Comparison of ENCODE assay signal across 16 cellular contexts in the genomic region with DNA sequence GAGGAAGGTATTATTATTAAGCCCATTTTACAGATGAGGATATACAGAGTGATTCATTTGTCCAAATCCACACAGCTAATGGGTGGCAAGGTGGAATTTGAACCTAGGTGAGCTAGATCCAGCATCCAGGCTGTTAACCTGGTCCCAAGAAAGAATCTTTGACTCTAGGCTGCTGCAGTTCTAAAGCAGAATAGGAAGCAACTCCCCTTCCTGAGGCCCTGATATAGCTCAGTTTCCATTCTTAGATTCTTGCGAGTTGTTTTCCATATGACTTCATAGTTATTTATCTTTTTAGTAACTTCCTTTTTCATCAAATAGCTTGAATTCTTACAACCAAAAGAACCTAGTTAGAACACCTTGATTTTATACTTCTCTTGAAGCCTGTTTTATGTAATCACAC. TPM values are rescaled to one million over a fixed set of nuclear protein-coding genes. Genes with fewer than 3 reads are reported as not detected.
A peak's percentile ranks its signal among the peaks of the same experiment; 100 is the strongest.
DNase-seq lines count a peak whose midpoint lies in the region; ATAC-seq and TF ChIP-seq lines count a peak whose summit lies in the region.
"Had no signal": no experiment of that assay in that cellular context is flagged by ENCODE, and none has a peak within 500 bp of the region (broad histone marks: within the 10 kb centered on the region; RNA-seq: fewer than 3 reads in every experiment).

No MANE protein-coding gene starts in this region.

- peaks cover 67% of the 10 kb centered on the region for H3K36me3 Mint-ChIP-seq in activated naive CD4-positive, alpha-beta T cell treated with anti-CD3 and anti-CD28 coated beads for 36 hours (ENCODE audit: low read depth)
- peaks cover 65% of the 10 kb centered on the region for H3K36me3 Mint-ChIP-seq in T-cell
- peaks cover 88% of the 10 kb centered on the region for H3K36me3 Mint-ChIP-seq in central memory CD8-positive, alpha-beta T cell (ENCODE audit: insufficient read depth)
- H3K36me3 Mint-ChIP-seq in H9 (ENCODE audit: insufficient read depth in 1 of 3, low read depth in 3 of 3), result peaks cover 5 to 54% (median 11%) of the 10 kb centered on the region in 3 experiments; a peak in 6 of 7 replicates

- no peak overlapping the region for H2BK15ac ChIP-seq in H9 (ENCODE audit: low read depth, low read length)

- no peak overlapping the region for H3K9ac ChIP-seq in H9 (ENCODE audit: extremely low read depth, insufficient read length, low read length)

- CTCF ChIA-PET in activated naive CD4-positive, alpha-beta T cell treated with anti-CD3 and anti-CD28 coated beads for 36 hours (lab: Charles Lee), result interaction anchor here (0.6 to 3.8 kb wide), 7 partner anchors 9 to 296 kb away, joined by 4 to 32 read pairs (median 7); no protein-coding TSS in a partner anchor
- CTCF ChIA-PET in T-cell (lab: Charles Lee), result interaction anchor here (0.5 to 2.6 kb wide), 9 partner anchors 11 to 173 kb away, joined by 3 to 23 read pairs (median 4); no protein-coding TSS in a partner anchor

- H3T11ph ChIP-seq in H9 (ENCODE audit: low read length), result no peak overlapping the region

- H2BK20ac ChIP-seq in H9 (ENCODE audit: low read depth, low read length, poor library complexity, severe bottlenecking), result no peak overlapping the region

- peak overlapping the region; percentile 0 for H3K4me3 Mint-ChIP-seq in activated naive CD4-positive, alpha-beta T cell treated with anti-CD3 and anti-CD28 coated beads for 36 hours
- H3K4me3 Mint-ChIP-seq in T-cell (peak overlapping the region in 1 of 3 donors; percentile 27), H9 (no peak overlapping the region)
- H3K4me3 Mint-ChIP-seq in central memory CD8-positive, alpha-beta T cell, result no peak overlapping the region
- H3K4me3 Mint-ChIP-seq: brain had no signal

- H3K18ac ChIP-seq in H9 (ENCODE audit: insufficient read length, low read depth, low read length), result no peak overlapping the region

- H3K9me3 ChIP-seq in H9 (ENCODE audit: control insufficient read depth, low read depth, low read length), result no peaks in the 10 kb centered on the region
- H3K9me3 ChIP-seq: esophagus squamous epithelium, Peyer's patch, prostate gland had no signal

- H3K27me3 Mint-ChIP-seq in activated naive CD4-positive, alpha-beta T cell treated with anti-CD3 and anti-CD28 coated beads for 36 hours (ENCODE audit: low read depth), result no peaks in the 10 kb centered on the region
- no peaks in the 10 kb centered on the region for H3K27me3 Mint-ChIP-seq in T-cell
- H3K27me3 Mint-ChIP-seq in central memory CD8-positive, alpha-beta T cell, result no peaks in the 10 kb centered on the region
- H3K27me3 Mint-ChIP-seq in H9 (ENCODE audit: low read depth), result no peaks in the 10 kb centered on the region
- H3K27me3 Mint-ChIP-seq: brain had no signal

- no CpG with 5 or more reads among the region's 1 CpG for WGBS in H9 (ENCODE audit: extremely low coverage, insufficient read length, low lambda C conversion rate)

- no peaks in the 10 kb centered on the region for H3K9me3 Mint-ChIP-seq in activated naive CD4-positive, alpha-beta T cell treated with anti-CD3 and anti-CD28 coated beads for 36 hours
- H3K9me3 Mint-ChIP-seq in T-cell (no peaks in the 10 kb centered on the region), H9 (no peaks in the 10 kb centered on the region)
- H3K9me3 Mint-ChIP-seq in central memory CD8-positive, alpha-beta T cell, result no peaks in the 10 kb centered on the region
- H3K9me3 Mint-ChIP-seq: brain had no signal

- ATAC-seq in T-cell (replicated peaks in 1 of 4) (no peak), GM21786 (IDR thresholded peaks at IDR 0.05; ENCODE audit: unreplicated experiment) (no peak)
- ATAC-seq in central memory CD8-positive, alpha-beta T cell (replicated peaks; ENCODE audit: extremely low read depth, poor library complexity, severe bottlenecking), result no peak
- ATAC-seq: activated CD4-positive, CD25-positive, alpha-beta regulatory T cell treated with anti-CD3 and anti-CD28 coated beads, Interleukin-2, amount 50 U/mL, for 24 hours had no signal

- H3K79me2 ChIP-seq in H9 (ENCODE audit: insufficient read depth, low read length), result no peaks in the 10 kb centered on the region

- no peak overlapping the region for H4K8ac ChIP-seq in H9 (replicated peaks; ENCODE audit: insufficient read length, low read depth, low read length)

- peaks cover 71% of the 10 kb centered on the region for H3K4me1 Mint-ChIP-seq in activated naive CD4-positive, alpha-beta T cell treated with anti-CD3 and anti-CD28 coated beads for 36 hours (ENCODE audit: low read depth)
- H3K4me1 Mint-ChIP-seq in T-cell, result peaks cover 49 to 65% (median 57%) of the 10 kb centered on the region in 3 donors
- H3K4me1 Mint-ChIP-seq in central memory CD8-positive, alpha-beta T cell, result peaks cover 34% of the 10 kb centered on the region
- H3K4me1 Mint-ChIP-seq in H9, result peaks cover 3% of the 10 kb centered on the region in 2 experiments
- H3K4me1 Mint-ChIP-seq: brain had no signal

- H3K23ac ChIP-seq in H9 (ENCODE audit: insufficient read length, low read depth, low read length), result no peak overlapping the region

- H3K56ac ChIP-seq in H9 (ENCODE audit: insufficient read length, low read depth, low read length), result no peak overlapping the region

- no peak overlapping the region for H3K4me2 ChIP-seq in H9 (ENCODE audit: insufficient read depth, insufficient read length, low read length)

- no peaks in the 10 kb centered on the region for H3K23me2 ChIP-seq in H9 (ENCODE audit: insufficient read length, low read depth, low read length, poor library complexity, severe bottlenecking)

- no peak overlapping the region for H2AFZ ChIP-seq in H9 (ENCODE audit: low read length)

- H3K4ac ChIP-seq in H9 (ENCODE audit: low read depth, low read length), result no peak overlapping the region

- intact Hi-C loops in activated naive CD4-positive, alpha-beta T cell treated with anti-CD3 and anti-CD28 coated beads for 36 hours (cut with micrococcal nuclease), result loop anchor here (2.0 kb wide), 1 partner anchor 33 kb away; no protein-coding TSS in a partner anchor

- H3K4me1 ChIP-seq in H9 (ENCODE audit: insufficient read depth, low read length), result no peaks in the 10 kb centered on the region
- H3K4me1 ChIP-seq: esophagus squamous epithelium, Peyer's patch, prostate gland had no signal

- no peak overlapping the region for H3K27ac ChIP-seq in H9 (ENCODE audit: insufficient read length, low read depth, low read length)
- H3K27ac ChIP-seq: Peyer's patch, prostate gland had no signal

- H4K20me1 ChIP-seq in H9 (ENCODE audit: control insufficient read depth, insufficient read depth, insufficient read length), result no peaks in the 10 kb centered on the region

- no peak overlapping the region for H4K91ac ChIP-seq in H9 (ENCODE audit: insufficient read length, low read depth, low read length)

- H3K79me1 ChIP-seq in H9 (ENCODE audit: insufficient read depth, low read depth, low read length, poor library complexity, severe bottlenecking), result no peaks in the 10 kb centered on the region

- no peak overlapping the region for H3K14ac ChIP-seq in H9 (ENCODE audit: insufficient read depth, low read length)

- H4K5ac ChIP-seq in H9 (ENCODE audit: insufficient read length, low read depth, low read length), result no peak overlapping the region

- no peaks in the 10 kb centered on the region for H3K27me3 ChIP-seq in H9 (ENCODE audit: insufficient read depth, low read length)
- H3K27me3 ChIP-seq: dorsolateral prefrontal cortex, esophagus squamous epithelium, Peyer's patch had no signal

- POLR2A ChIA-PET in T-cell (lab: Charles Lee), result interaction anchor here (0.6 to 1.8 kb wide), 8 partner anchors 9 to 89 kb away, joined by 3 to 10 read pairs (median 5); no protein-coding TSS in a partner anchor

- no peak overlapping the region for H2BK120ac ChIP-seq in H9 (ENCODE audit: low read depth, low read length, poor library complexity, severe bottlenecking)

- no peak overlapping the region for H2BK12ac ChIP-seq in H9 (ENCODE audit: insufficient read length, low read depth, low read length)

- no peak overlapping the region for H2AK5ac ChIP-seq in H9 (ENCODE audit: insufficient read length, low read length)

- TF ChIP-seq CTCF in H9 (conservative IDR thresholded peaks at IDR 0.05), result no peak

- DNase-seq in activated naive CD4-positive, alpha-beta T cell treated with anti-CD3 and anti-CD28 coated beads for 36 hours, result no peak
- no peak for DNase-seq in activated naive CD4-positive, alpha-beta T cell treated with Interleukin-2 at 50 U/mL for 16 hours
- DNase-seq in T-cell (no peak), pulmonary artery endothelial cell (ENCODE audit: low read depth, low spot score) (peak; percentile 11), H9 (no peak), SKM-1 treated with dmso at 0.1 percent for 144 hours (lab: John Stamatoyannopoulos, UW; ENCODE audit: unreplicated experiment) (no peak)
- no peak for DNase-seq in central memory CD8-positive, alpha-beta T cell (ENCODE audit: low spot score in 2 of 2)
- DNase-seq: dorsolateral prefrontal cortex, esophagus squamous epithelium, MV-4-11, NCI-H2107, Peyer's patch had no signal

- peak overlapping the region; percentile 86 for H3K27ac Mint-ChIP-seq in activated naive CD4-positive, alpha-beta T cell treated with anti-CD3 and anti-CD28 coated beads for 36 hours
- H3K27ac Mint-ChIP-seq in T-cell (peak overlapping the region; percentile 50 to 65), H9 (no peak overlapping the region; a peak in 1 of 7 replicates)
- peak overlapping the region; percentile 24 for H3K27ac Mint-ChIP-seq in central memory CD8-positive, alpha-beta T cell (ENCODE audit: low read depth)

- no peak overlapping the region for H2BK5ac ChIP-seq in H9 (ENCODE audit: insufficient read length, low read length)

RNA-seq across cellular contexts. Expression of gene ZC3HAV1L, which starts 24.1 kb away (rescaled TPM):
- 1 to 10 TPM; 4.5 to 5.1 TPM for total RNA-seq in activated naive CD4-positive, alpha-beta T cell treated with anti-CD3 and anti-CD28 coated beads for 36 hours
- 1 to 10 TPM; 1.2 to 7.6 (median 5.1) TPM for total RNA-seq in T-cell
- 13.5 and 13.6 TPM in 2 replicates for total RNA-seq in pulmonary artery endothelial cell
- not detected in 2 replicates for total RNA-seq in H9 (2021)

RNA-seq across cellular contexts. Expression of gene ZC3HAV1, which starts 49.6 kb away (rescaled TPM):
- 100 to 1,000 TPM; 131 to 134 TPM for total RNA-seq in activated naive CD4-positive, alpha-beta T cell treated with anti-CD3 and anti-CD28 coated beads for 36 hours
- total RNA-seq in T-cell, result 100 to 1,000 TPM; 148 to 201 (median 155) TPM
- 43.3 and 60.4 TPM in 2 replicates for total RNA-seq in pulmonary artery endothelial cell
- total RNA-seq in H9 (2021), result 32.2 and 32.8 TPM in 2 replicates

Comparison
In these comparisons a context has a peak if more than half of its experiments do, and no peak if none do; other contexts are left out.
1. H3K27ac Mint-ChIP-seq: peak in activated naive CD4-positive, alpha-beta T cell treated with anti-CD3 and anti-CD28 coated beads for 36 hours (single experiment), T-cell (2 of 2) and central memory CD8-positive, alpha-beta T cell (single experiment); none in H9 (0 of 3).